ENCODE assay signal across 1 cellular context in the genomic region with DNA sequence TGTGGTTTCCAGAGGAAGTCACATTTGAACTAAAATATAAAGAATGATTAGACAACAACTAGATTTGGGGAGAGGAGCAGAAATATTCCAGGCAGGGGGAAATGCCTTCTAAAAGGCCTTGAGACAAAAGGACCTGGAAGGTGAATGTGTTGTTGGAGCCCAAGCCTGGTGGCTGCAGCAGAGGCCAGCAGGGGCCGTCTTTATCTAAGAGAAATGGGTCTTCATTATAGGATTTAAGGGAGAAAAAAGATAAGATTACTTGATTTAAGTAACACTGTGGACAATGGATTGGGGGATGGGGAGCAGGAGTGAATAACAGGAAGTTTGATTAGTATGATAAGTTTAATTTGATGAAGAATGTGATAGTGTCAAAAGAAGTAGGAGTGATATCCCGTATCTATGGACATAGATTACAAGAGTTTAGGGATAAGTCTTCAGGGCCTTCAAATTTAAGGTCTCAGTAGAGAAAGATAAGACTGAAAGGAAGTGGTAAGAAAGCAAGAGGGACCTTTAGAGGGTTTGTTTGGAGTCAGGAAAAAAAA.
TF ChIP-seq lines count a peak whose summit lies in the region.

No MANE protein-coding gene starts in this region.

TF ChIP-seq in HCT116, 20 proteins besides CTCF, POLR2A, EP300 and RAD21:
- TF ChIP-seq, protein P1, sequence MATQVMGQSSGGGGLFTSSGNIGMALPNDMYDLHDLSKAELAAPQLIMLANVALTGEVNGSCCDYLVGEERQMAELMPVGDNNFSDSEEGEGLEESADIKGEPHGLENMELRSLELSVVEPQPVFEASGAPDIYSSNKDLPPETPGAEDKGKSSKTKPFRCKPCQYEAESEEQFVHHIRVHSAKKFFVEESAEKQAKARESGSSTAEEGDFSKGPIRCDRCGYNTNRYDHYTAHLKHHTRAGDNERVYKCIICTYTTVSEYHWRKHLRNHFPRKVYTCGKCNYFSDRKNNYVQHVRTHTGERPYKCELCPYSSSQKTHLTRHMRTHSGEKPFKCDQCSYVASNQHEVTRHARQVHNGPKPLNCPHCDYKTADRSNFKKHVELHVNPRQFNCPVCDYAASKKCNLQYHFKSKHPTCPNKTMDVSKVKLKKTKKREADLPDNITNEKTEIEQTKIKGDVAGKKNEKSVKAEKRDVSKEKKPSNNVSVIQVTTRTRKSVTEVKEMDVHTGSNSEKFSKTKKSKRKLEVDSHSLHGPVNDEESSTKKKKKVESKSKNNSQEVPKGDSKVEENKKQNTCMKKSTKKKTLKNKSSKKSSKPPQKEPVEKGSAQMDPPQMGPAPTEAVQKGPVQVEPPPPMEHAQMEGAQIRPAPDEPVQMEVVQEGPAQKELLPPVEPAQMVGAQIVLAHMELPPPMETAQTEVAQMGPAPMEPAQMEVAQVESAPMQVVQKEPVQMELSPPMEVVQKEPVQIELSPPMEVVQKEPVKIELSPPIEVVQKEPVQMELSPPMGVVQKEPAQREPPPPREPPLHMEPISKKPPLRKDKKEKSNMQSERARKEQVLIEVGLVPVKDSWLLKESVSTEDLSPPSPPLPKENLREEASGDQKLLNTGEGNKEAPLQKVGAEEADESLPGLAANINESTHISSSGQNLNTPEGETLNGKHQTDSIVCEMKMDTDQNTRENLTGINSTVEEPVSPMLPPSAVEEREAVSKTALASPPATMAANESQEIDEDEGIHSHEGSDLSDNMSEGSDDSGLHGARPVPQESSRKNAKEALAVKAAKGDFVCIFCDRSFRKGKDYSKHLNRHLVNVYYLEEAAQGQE (IDR thresholded peaks at IDR 0.05; ENCODE audit: low read depth) = no peak
- TF ChIP-seq FOSL1 (IDR thresholded peaks at IDR 0.05; ENCODE audit: low read depth) = no peak
- TF ChIP-seq ZFX (IDR thresholded peaks at IDR 0.05) = no peak
- TF ChIP-seq ELF1 (IDR thresholded peaks at IDR 0.05; ENCODE audit: borderline replicate concordance, low read depth) = no peak
- no peak for TF ChIP-seq EZH2 (IDR thresholded peaks at IDR 0.05)
- TF ChIP-seq POLR2AphosphoS5 (IDR thresholded peaks at IDR 0.05; ENCODE audit: low read depth, low read length) = no peak
- no peak for TF ChIP-seq CEBPB (IDR thresholded peaks at IDR 0.05; ENCODE audit: low read depth)
- no peak for TF ChIP-seq CBX3 (IDR thresholded peaks at IDR 0.05; ENCODE audit: low read depth)
- no peak for TF ChIP-seq ZNF274 (IDR thresholded peaks at IDR 0.05; ENCODE audit: low read depth, low read length)
- TF ChIP-seq, protein P2, sequence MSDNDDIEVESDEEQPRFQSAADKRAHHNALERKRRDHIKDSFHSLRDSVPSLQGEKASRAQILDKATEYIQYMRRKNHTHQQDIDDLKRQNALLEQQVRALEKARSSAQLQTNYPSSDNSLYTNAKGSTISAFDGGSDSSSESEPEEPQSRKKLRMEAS (IDR thresholded peaks at IDR 0.05) = no peak
- TF ChIP-seq SRF (IDR thresholded peaks at IDR 0.05; ENCODE audit: low read depth) = no peak
- no peak for TF ChIP-seq EZH2phosphoT487 (IDR thresholded peaks at IDR 0.05; ENCODE audit: borderline replicate concordance)
- TF ChIP-seq, protein P3, sequence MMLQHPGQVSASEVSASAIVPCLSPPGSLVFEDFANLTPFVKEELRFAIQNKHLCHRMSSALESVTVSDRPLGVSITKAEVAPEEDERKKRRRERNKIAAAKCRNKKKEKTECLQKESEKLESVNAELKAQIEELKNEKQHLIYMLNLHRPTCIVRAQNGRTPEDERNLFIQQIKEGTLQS (IDR thresholded peaks at IDR 0.05) = no peak
- no peak for TF ChIP-seq YY1 (IDR thresholded peaks at IDR 0.05; ENCODE audit: extremely low read depth, insufficient replicate concordance, low read depth, low read length)
- TF ChIP-seq JUND (IDR thresholded peaks at IDR 0.05) = no peak
- TF ChIP-seq, protein P4, sequence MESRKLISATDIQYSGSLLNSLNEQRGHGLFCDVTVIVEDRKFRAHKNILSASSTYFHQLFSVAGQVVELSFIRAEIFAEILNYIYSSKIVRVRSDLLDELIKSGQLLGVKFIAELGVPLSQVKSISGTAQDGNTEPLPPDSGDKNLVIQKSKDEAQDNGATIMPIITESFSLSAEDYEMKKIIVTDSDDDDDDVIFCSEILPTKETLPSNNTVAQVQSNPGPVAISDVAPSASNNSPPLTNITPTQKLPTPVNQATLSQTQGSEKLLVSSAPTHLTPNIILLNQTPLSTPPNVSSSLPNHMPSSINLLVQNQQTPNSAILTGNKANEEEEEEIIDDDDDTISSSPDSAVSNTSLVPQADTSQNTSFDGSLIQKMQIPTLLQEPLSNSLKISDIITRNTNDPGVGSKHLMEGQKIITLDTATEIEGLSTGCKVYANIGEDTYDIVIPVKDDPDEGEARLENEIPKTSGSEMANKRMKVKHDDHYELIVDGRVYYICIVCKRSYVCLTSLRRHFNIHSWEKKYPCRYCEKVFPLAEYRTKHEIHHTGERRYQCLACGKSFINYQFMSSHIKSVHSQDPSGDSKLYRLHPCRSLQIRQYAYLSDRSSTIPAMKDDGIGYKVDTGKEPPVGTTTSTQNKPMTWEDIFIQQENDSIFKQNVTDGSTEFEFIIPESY (IDR thresholded peaks at IDR 0.05; ENCODE audit: extremely low read depth, insufficient replicate concordance, low read length) = no peak
- TF ChIP-seq TCF7L2 (IDR thresholded peaks at IDR 0.05; ENCODE audit: borderline replicate concordance, extremely low read depth, insufficient read depth, insufficient read length) = no peak
